8 cellular contexts compared by ENCODE assay signal in genomic region chr7:130441408-130441854, GRCh38. TPM values are rescaled to one million over a fixed set of nuclear protein-coding genes. Genes with fewer than 3 reads are reported as not detected.
DNase-seq lines count a peak whose midpoint lies in the region; ATAC-seq and TF ChIP-seq lines count a peak whose summit lies in the region.

No MANE protein-coding gene starts in this region.

- TF ChIP-seq CTCF in WTC11 (IDR thresholded peaks at IDR 0.05): no peak
- no peak for TF ChIP-seq CTCF in glutamatergic neuron (IDR thresholded peaks at IDR 0.05; ENCODE audit: partially characterized antibody, unreplicated experiment)

- H3K4me3 Mint-ChIP-seq in WTC11 (peak overlapping the region; percentile 87), glutamatergic neuron (ENCODE audit: unreplicated experiment) (peak overlapping the region; percentile 89)

- H3K9me3 Mint-ChIP-seq in WTC11 (no peaks in the 10 kb centered on the region), glutamatergic neuron (ENCODE audit: unreplicated experiment) (peaks cover 6% of the 10 kb centered on the region)

- POLR2A ChIA-PET in WTC11 (lab: Charles Lee): interaction anchor here (0.6 to 1.2 kb wide), 4 partner anchors 12 to 357 kb away, joined by 3 to 5 read pairs (median 3); no protein-coding TSS in a partner anchor

- H3K36me3 Mint-ChIP-seq in WTC11 (no peaks in the 10 kb centered on the region), glutamatergic neuron (ENCODE audit: unreplicated experiment) (no peaks in the 10 kb centered on the region)

- H3K27me3 Mint-ChIP-seq in WTC11 (ENCODE audit: low read depth) (peaks cover 5% of the 10 kb centered on the region; the same call in 1 of the 2 replicates), glutamatergic neuron (ENCODE audit: unreplicated experiment) (peaks cover 6% of the 10 kb centered on the region)

- ATAC-seq in WTC11 (peak; percentile 30), HG02623 (IDR thresholded peaks at IDR 0.05; ENCODE audit: unreplicated experiment) (no peak), GM18519 (IDR thresholded peaks at IDR 0.05; ENCODE audit: low FRiP score, unreplicated experiment) (no peak)

- peak; percentile 6 for DNase-seq in EH (ENCODE audit: low read depth)
- peak; percentile 95 for DNase-seq in NCI-H1436 (lab: John Stamatoyannopoulos, UW)
- peak; percentile 27 for DNase-seq in WTC11 (ENCODE audit: low spot score)
- DNase-seq in glutamatergic neuron: peak; percentile 43
- peak; percentile 86 for DNase-seq in retina
- DNase-seq in epidermal melanocyte (ENCODE audit: insufficient read length, low spot score): no peak

- peak overlapping the region; percentile 86 for H3K27ac Mint-ChIP-seq in WTC11
- peak overlapping the region; percentile 100 for H3K27ac Mint-ChIP-seq in glutamatergic neuron (ENCODE audit: unreplicated experiment)

- peaks cover 24% of the 10 kb centered on the region for H3K4me1 Mint-ChIP-seq in WTC11
- peaks cover 12% of the 10 kb centered on the region for H3K4me1 Mint-ChIP-seq in glutamatergic neuron (ENCODE audit: low read depth, unreplicated experiment)

- CTCF ChIA-PET in WTC11 (lab: Charles Lee): interaction anchor here (0.6 to 1.6 kb wide), 3 partner anchors 50 to 168 kb away, joined by 3 to 7 read pairs (median 3); no protein-coding TSS in a partner anchor

TF ChIP-seq in WTC11, 78 proteins besides CTCF, POLR2A, EP300 and RAD21:
- no peak for TF ChIP-seq NFE2L1 (CRISPR knock-in tag; IDR thresholded peaks at IDR 0.05)
- no peak for TF ChIP-seq HMGA2 (CRISPR knock-in tag; IDR thresholded peaks at IDR 0.05)
- TF ChIP-seq, protein P1, sequence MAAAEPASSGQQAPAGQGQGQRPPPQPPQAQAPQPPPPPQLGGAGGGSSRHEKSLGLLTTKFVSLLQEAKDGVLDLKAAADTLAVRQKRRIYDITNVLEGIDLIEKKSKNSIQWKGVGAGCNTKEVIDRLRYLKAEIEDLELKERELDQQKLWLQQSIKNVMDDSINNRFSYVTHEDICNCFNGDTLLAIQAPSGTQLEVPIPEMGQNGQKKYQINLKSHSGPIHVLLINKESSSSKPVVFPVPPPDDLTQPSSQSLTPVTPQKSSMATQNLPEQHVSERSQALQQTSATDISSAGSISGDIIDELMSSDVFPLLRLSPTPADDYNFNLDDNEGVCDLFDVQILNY (CRISPR knock-in tag; IDR thresholded peaks at IDR 0.05): no peak
- no peak for TF ChIP-seq ZNF232 (CRISPR knock-in tag; IDR thresholded peaks at IDR 0.05)
- no peak for TF ChIP-seq FOXP1 (CRISPR knock-in tag; IDR thresholded peaks at IDR 0.05; ENCODE audit: borderline replicate concordance)
- TF ChIP-seq ATF6 (CRISPR knock-in tag; IDR thresholded peaks at IDR 0.05): no peak

RNA-seq across cellular contexts. Expression of gene CEP41, which starts 0.6 kb away (rescaled TPM):
- total RNA-seq in WTC11 (2021) (7.1 to 11.2 TPM (median 10.2 TPM) in 3 replicates), glutamatergic neuron (ENCODE audit: unreplicated experiment) (34.7 TPM)

RNA-seq across cellular contexts. Expression of gene MEST, which starts 50.5 kb away (rescaled TPM):
- total RNA-seq in WTC11 (2021) (130 to 188 TPM (median 143 TPM) in 3 replicates), glutamatergic neuron (ENCODE audit: unreplicated experiment) (186 TPM)
